ENCODE assay signal across 13 cellular contexts in genomic region chr16:2189252-2189893, GRCh38. TPM values are rescaled to one million over a fixed set of nuclear protein-coding genes. Genes with fewer than 3 reads are reported as not detected.
DNase-seq lines count a peak whose midpoint lies in the region; ATAC-seq, FAIRE-seq and TF ChIP-seq lines count a peak whose summit lies in the region.
"Had no signal": no experiment of that assay in that cellular context is flagged by ENCODE, and none has a peak within 500 bp of the region (broad histone marks: within the 10 kb centered on the region; RNA-seq: fewer than 3 reads in every experiment).

No MANE protein-coding gene starts in this region.

- SMC1A ChIA-PET in GM12878 (lab: Charles Lee; ENCODE audit: uncharacterized antibody, unreplicated experiment): no interaction called here

- H4K20me1 ChIP-seq in GM23338 (replicated peaks; ENCODE audit: insufficient read depth) (no peaks in the 10 kb centered on the region), GM12878 (ENCODE audit: control insufficient read depth, insufficient read depth) (no peaks in the 10 kb centered on the region), osteoblast (ENCODE audit: insufficient read depth, low read length) (no peaks in the 10 kb centered on the region)

- H3K9ac ChIP-seq in GM12878 (ENCODE audit: control insufficient read depth, insufficient read depth, low read length) (no peak overlapping the region), mesendoderm (ENCODE audit: low read length) (no peak overlapping the region)

- no peak for DNase-seq in GM23338 (ENCODE audit: low spot score)
- no peak for DNase-seq in GM12878 (ENCODE audit: low read depth, low spot score)
- peak; percentile 77 for DNase-seq in osteoblast (ENCODE audit: insufficient read length, low spot score, missing footprints)
- DNase-seq in lower leg skin (ENCODE audit: low spot score in 2 of 2): no peak
- no peak for DNase-seq in mesendoderm
- DNase-seq: Calu3; CD8-positive, alpha-beta T cell; DMS79 treated with DMSO at 0.1 percent for 48 hours had no signal

- no peak for TF ChIP-seq RAD21 in GM12878 (IDR thresholded peaks at IDR 0.05; ENCODE audit: insufficient read depth, low read depth, low read length)

- no peak overlapping the region for H3K18ac ChIP-seq in mesendoderm (ENCODE audit: low read length)

- H3K4me3 Mint-ChIP-seq in GM23338: no peak overlapping the region
- H3K4me3 Mint-ChIP-seq: B cell; CD8-positive, alpha-beta T cell had no signal

- no peak overlapping the region for H3K4ac ChIP-seq in mesendoderm (ENCODE audit: low read depth, low read length)

- H3K4me1 ChIP-seq in GM23338 (ENCODE audit: insufficient read depth) (no peaks in the 10 kb centered on the region), GM12878 (ENCODE audit: control insufficient read depth, insufficient read depth, low read length) (no peaks in the 10 kb centered on the region), osteoblast (ENCODE audit: insufficient read depth, low read length) (no peaks in the 10 kb centered on the region), mesendoderm (ENCODE audit: control insufficient read depth, low read depth, low read length) (no peaks in the 10 kb centered on the region)
- H3K4me1 ChIP-seq: HAP-1 had no signal

- no peaks in the 10 kb centered on the region for H3K79me1 ChIP-seq in mesendoderm (ENCODE audit: low read length)

- H4K5ac ChIP-seq in mesendoderm (ENCODE audit: low read length): no peak overlapping the region

- BruUV-seq in GM12878 (replicated peaks; lab: Mats Ljungman, UMichigan): no TSS peak

- H3F3A ChIP-seq in GM23338 (replicated peaks; ENCODE audit: low read depth): 0 out of 2 replicates have a peak, but pooled peaks cover 2% of the 10 kb centered on the region

- no peak overlapping the region for H3K4me2 ChIP-seq in GM23338
- no peak overlapping the region for H3K4me2 ChIP-seq in GM12878 (ENCODE audit: control insufficient read depth, insufficient read depth)
- H3K4me2 ChIP-seq in osteoblast (ENCODE audit: insufficient read depth, low read length): no peak overlapping the region
- H3K4me2 ChIP-seq in mesendoderm (ENCODE audit: low read length): no peak overlapping the region

- H3K27me3 Mint-ChIP-seq in GM23338 (ENCODE audit: insufficient read depth, low read depth, poor library complexity): peaks cover 9% of the 10 kb centered on the region

- intact Hi-C loops in GM12878 (cut with micrococcal nuclease; ENCODE audit: unreplicated experiment): no loop called here
- intact Hi-C loops in lower leg skin (cut with DNase I; ENCODE audit: low total_unique reads): no loop called here

- CTCF ChIA-PET in GM12878 (lab: Yijun Ruan, JAX): no interaction called here

- no peaks in the 10 kb centered on the region for H3K36me3 ChIP-seq in GM23338 (ENCODE audit: insufficient read depth)
- no peaks in the 10 kb centered on the region for H3K36me3 ChIP-seq in GM12878 (ENCODE audit: control insufficient read depth in 2 of 2, insufficient read depth in 2 of 2, low read length in 1 of 2)
- no peaks in the 10 kb centered on the region for H3K36me3 ChIP-seq in osteoblast (ENCODE audit: insufficient read depth, low read length)
- no peaks in the 10 kb centered on the region for H3K36me3 ChIP-seq in mesendoderm (ENCODE audit: control insufficient read depth, insufficient read depth, low read length)
- H3K36me3 ChIP-seq: BLaER1 treated with 17β-estradiol and CSF1 and Interleukin-3, amounts not matched to agents 10 nM and 100 nM; HAP-1 had no signal

- H2BK120ac ChIP-seq in mesendoderm (ENCODE audit: low read depth, low read length): no peak overlapping the region

- no peak overlapping the region for H3K56ac ChIP-seq in mesendoderm (ENCODE audit: low read length)

- TF ChIP-seq EP300 in GM12878 (IDR thresholded peaks at IDR 0.05; ENCODE audit: borderline replicate concordance in 1 of 2, control insufficient read depth in 1 of 2, low read depth in 2 of 2, low read length in 2 of 2): no peak

- H3K27ac ChIP-seq in GM23338 (ENCODE audit: low read depth) (no peak overlapping the region), GM12878 (ENCODE audit: control insufficient read depth, insufficient read depth) (no peak overlapping the region), osteoblast (ENCODE audit: low read depth, low read length) (no peak overlapping the region), mesendoderm (ENCODE audit: low read depth, low read length) (no peak overlapping the region)
- H3K27ac ChIP-seq: BLaER1 treated with 17β-estradiol and CSF1 and Interleukin-3, amounts not matched to agents 10 nM and 100 nM had no signal

- 64% methylated on average over 25 of the region's 25 CpGs for WGBS in GM12878 (ENCODE audit: insufficient coverage, insufficient replicate concordance, low lambda C conversion rate, missing lambda C conversion rate)
- 90 to 94% methylated on average over 22 to 25 of the region's 25 CpGs for WGBS in lower leg skin, 2 donors
- WGBS in mesendoderm (ENCODE audit: extremely low coverage, insufficient coverage, low lambda C conversion rate): no CpG with 5 or more reads among the region's 25 CpGs

- H4K8ac ChIP-seq in mesendoderm (ENCODE audit: low read depth, low read length): no peak overlapping the region

- H3K4me1 Mint-ChIP-seq in GM23338: no peaks in the 10 kb centered on the region

- in situ Hi-C loops in GM12878 (cut with MboI): no loop called here

- H2BK15ac ChIP-seq in mesendoderm (replicated peaks; ENCODE audit: low read depth): no peak overlapping the region

- H2BK5ac ChIP-seq in mesendoderm (ENCODE audit: low read length): no peak overlapping the region

- RAD21 ChIA-PET in GM12878 (lab: Charles Lee; ENCODE audit: unreplicated experiment): no interaction called here

- H3K9me3 ChIP-seq in GM12878 (replicated peaks; ENCODE audit: control insufficient read depth, insufficient read depth, low read length) (no peaks in the 10 kb centered on the region), osteoblast (ENCODE audit: low read depth, low read length) (no peaks in the 10 kb centered on the region)
- H3K9me3 ChIP-seq: BLaER1 treated with 17β-estradiol and CSF1 and Interleukin-3, amounts not matched to agents 10 nM and 100 nM; HAP-1 had no signal

- H3K27ac Mint-ChIP-seq in GM23338: no peak overlapping the region
- H3K27ac Mint-ChIP-seq: B cell; CD8-positive, alpha-beta T cell had no signal

- H3K9me2 ChIP-seq in GM23338 (ENCODE audit: insufficient read depth): no peaks in the 10 kb centered on the region

- H3K79me2 ChIP-seq in GM23338 (replicated peaks; ENCODE audit: insufficient read depth): no peaks in the 10 kb centered on the region
- no peaks in the 10 kb centered on the region for H3K79me2 ChIP-seq in GM12878 (ENCODE audit: control insufficient read depth, insufficient read depth, low read length)
- no peaks in the 10 kb centered on the region for H3K79me2 ChIP-seq in osteoblast (ENCODE audit: insufficient read depth, low read length)
- H3K79me2 ChIP-seq in mesendoderm (ENCODE audit: control insufficient read depth, insufficient read depth, low read length): no peaks in the 10 kb centered on the region

- no peaks in the 10 kb centered on the region for H3K36me3 Mint-ChIP-seq in GM23338 (ENCODE audit: low read depth)
- H3K36me3 Mint-ChIP-seq: CD8-positive, alpha-beta T cell had no signal

- H2AFZ ChIP-seq in GM23338 (no peak overlapping the region), GM12878 (ENCODE audit: control insufficient read depth, low read depth, low read length) (no peak overlapping the region), osteoblast (ENCODE audit: low read length) (no peak overlapping the region)

- H3K9me3 Mint-ChIP-seq in GM23338: no peaks in the 10 kb centered on the region
- H3K9me3 Mint-ChIP-seq: CD8-positive, alpha-beta T cell had no signal

- no peak overlapping the region for H3K23ac ChIP-seq in mesendoderm (ENCODE audit: low read length)

- ATAC-seq in GM23338 (peak; percentile 18), GM12878 (no peak)
- ATAC-seq: CD8-positive, alpha-beta T cell had no signal

- TF ChIP-seq CTCF in GM23338 (conservative IDR thresholded peaks at IDR 0.05; ENCODE audit: low read depth in 2 of 2): no peak
- no peak for TF ChIP-seq CTCF in GM12878 (IDR thresholded peaks at IDR 0.05 in 2 of 3, conservative IDR thresholded peaks at IDR 0.05 in 1 of 3; ENCODE audit: control insufficient read depth in 2 of 3, extremely low read depth in 1 of 3, insufficient read depth in 1 of 3, low read depth in 3 of 3, low read length in 3 of 3)
- TF ChIP-seq CTCF in osteoblast (IDR thresholded peaks at IDR 0.05; ENCODE audit: extremely low read depth, low read depth, low read length): no peak
- TF ChIP-seq CTCF in lower leg skin (IDR thresholded peaks at IDR 0.05): no peak

- H3K27me3 ChIP-seq in GM23338 (ENCODE audit: insufficient read depth): no peaks in the 10 kb centered on the region
- H3K27me3 ChIP-seq in GM12878 (replicated peaks in 1 of 2; ENCODE audit: control insufficient read depth in 2 of 2, insufficient read depth in 2 of 2, low read length in 1 of 2): no peaks in the 10 kb centered on the region
- peaks cover 9% of the 10 kb centered on the region for H3K27me3 ChIP-seq in osteoblast (ENCODE audit: insufficient read depth, low read length)
- no peaks in the 10 kb centered on the region for H3K27me3 ChIP-seq in mesendoderm (ENCODE audit: insufficient read depth, low read length, poor library complexity)

- POLR2A ChIA-PET in GM12878 (lab: Charles Lee): no interaction called here

- TF ChIP-seq POLR2A in GM12878 (IDR thresholded peaks at IDR 0.05; ENCODE audit: low read depth, low read length): no peak
- TF ChIP-seq POLR2A in lower leg skin (IDR thresholded peaks at IDR 0.05): no peak

- FAIRE-seq in GM12878 (lab: Jason Lieb, UNC): no peak
- FAIRE-seq: GM12891, GM19239 had no signal

- H2AK5ac ChIP-seq in mesendoderm (ENCODE audit: low read length): no peak overlapping the region

- H3K4me3 ChIP-seq in GM23338 (no peak overlapping the region), GM12878 (no peak overlapping the region), osteoblast (ENCODE audit: insufficient read depth, low read length) (no peak overlapping the region), lower leg skin (ENCODE audit: low read depth, poor library complexity, severe bottlenecking) (no peak overlapping the region), mesendoderm (ENCODE audit: low read length) (no peak overlapping the region)
- H3K4me3 ChIP-seq: BLaER1 treated with 17β-estradiol and CSF1 and Interleukin-3, amounts not matched to agents 10 nM and 100 nM; HAP-1 had no signal

RNA-seq across cellular contexts. Expression of gene CASKIN1, which starts 7.0 kb away (rescaled TPM):
- total RNA-seq in GM23338 (2014; rRNA removed; shearing (Covaris generic)): 2.4 and 6.2 TPM in 2 replicates
- polyA plus RNA-seq in GM23338 (2016; fragmentation: Nextera tagmentation; extraction: Ambion mirVana) (1.0 TPM in 2 replicates), GM12878 (2011; rRNA removed) (0.03 TPM in 2 replicates), GM12878 (2014; fragmentation: Illumina TruSeq; extraction: Trizol) (not detected in 2 replicates), GM12878 (2014; fragmentation: Nextera tagmentation; extraction: Ambion mirVana) (under 1 TPM in 1 of 2 experiments, not detected in 1; 0.08 TPM), GM12878 (2014; rRNA removed) (0.15 and 0.32 TPM in 2 replicates), GM12878 (2016; fragmentation: Nextera tagmentation; extraction: Ambion mirVana) (not detected)
- 1.4 and 1.8 TPM in 2 replicates for total RNA-seq in GM12878 (2013; cell fraction: nucleolus; rRNA removed)
- total RNA-seq in GM12878 (2014; rRNA removed) (0.05 and 0.11 TPM in 2 replicates), GM12878 (2014; rRNA removed; fragmentation: Illumina TruSeq; extraction: Trizol) (not detected in 2 replicates), GM12878 (2021) (0.33 and 0.53 TPM in 2 replicates), osteoblast (not detected in 2 replicates), lower leg skin (1 to 10 TPM in 3 of 4 donors, under 1 TPM in 1; 0.71 to 2.2 (median 1.3) TPM)
- 0.09 TPM for polyA plus RNA-seq in GM12878 (2011; ENCODE audit: low read depth)
- 0.04 and 0.05 TPM in 2 replicates for polyA plus RNA-seq in GM12878 (2011; cell fraction: cytosol; rRNA removed)
- 0.91 and 1.1 TPM in 2 replicates for polyA plus RNA-seq in GM12878 (2011; cell fraction: nucleus; rRNA removed)
- 0.37 and 0.49 TPM in 2 replicates for polyA plus RNA-seq in GM12878 (2012)
- not detected in 2 replicates for polyA minus RNA-seq in GM12878 (2011; rRNA and poly(A)+ RNA removed)
- polyA minus RNA-seq in GM12878 (2011; cell fraction: cytosol; rRNA and poly(A)+ RNA removed): not detected in 2 replicates
- not detected in 2 replicates for polyA minus RNA-seq in GM12878 (2011; cell fraction: nucleus; rRNA and poly(A)+ RNA removed)
- 0.24 TPM for polyA plus RNA-seq in mesendoderm (2013, experiment 1 of 2)
- 1.1 TPM for polyA plus RNA-seq in mesendoderm (2013, experiment 2 of 2)
- total RNA-seq: B cell had no signal

RNA-seq across cellular contexts. Expression of gene MLST8, which starts 15.9 kb away (rescaled TPM):
- 98.1 and 138 TPM in 2 replicates for total RNA-seq in GM23338 (2014; rRNA removed; shearing (Covaris generic))
- polyA plus RNA-seq in GM23338 (2016; fragmentation: Nextera tagmentation; extraction: Ambion mirVana) (55.3 and 58.8 TPM in 2 replicates), GM12878 (2011; rRNA removed) (22.4 and 53.0 TPM in 2 replicates), GM12878 (2014; fragmentation: Illumina TruSeq; extraction: Trizol) (5.7 and 29.1 TPM in 2 replicates), GM12878 (2014; fragmentation: Nextera tagmentation; extraction: Ambion mirVana) (1 to 10 TPM; 1.0 to 6.3 TPM), GM12878 (2014; rRNA removed) (114 and 124 TPM in 2 replicates), GM12878 (2016; fragmentation: Nextera tagmentation; extraction: Ambion mirVana) (100 to 1,000 TPM; 111 to 114 TPM)
- 15.8 and 21.1 TPM in 2 replicates for total RNA-seq in GM12878 (2013; cell fraction: nucleolus; rRNA removed)
- total RNA-seq in GM12878 (2014; rRNA removed) (72.0 and 80.9 TPM in 2 replicates), GM12878 (2014; rRNA removed; fragmentation: Illumina TruSeq; extraction: Trizol) (9.8 and 11.0 TPM in 2 replicates), GM12878 (2021) (73.7 and 75.4 TPM in 2 replicates), osteoblast (30.8 and 44.2 TPM in 2 replicates), lower leg skin (10 to 100 TPM; 43.8 to 69.4 (median 54.9) TPM)
- polyA plus RNA-seq in GM12878 (2011; ENCODE audit: low read depth): 18.7 TPM
- 86.9 and 147 TPM in 2 replicates for polyA plus RNA-seq in GM12878 (2011; cell fraction: cytosol; rRNA removed)
- polyA plus RNA-seq in GM12878 (2011; cell fraction: nucleus; rRNA removed): 223 and 241 TPM in 2 replicates
- polyA plus RNA-seq in GM12878 (2012): 50.5 and 56.3 TPM in 2 replicates
- polyA minus RNA-seq in GM12878 (2011; rRNA and poly(A)+ RNA removed): 38.3 and 68.1 TPM in 2 replicates
- 23.7 and 33.5 TPM in 2 replicates for polyA minus RNA-seq in GM12878 (2011; cell fraction: cytosol; rRNA and poly(A)+ RNA removed)
- polyA minus RNA-seq in GM12878 (2011; cell fraction: nucleus; rRNA and poly(A)+ RNA removed): 71.9 and 106 TPM in 2 replicates
- 48.7 TPM for polyA plus RNA-seq in mesendoderm (2013, experiment 1 of 2)
- 49.1 TPM for polyA plus RNA-seq in mesendoderm (2013, experiment 2 of 2)

RNA-seq across cellular contexts. Expression of gene BRICD5, which starts 21.3 kb away (rescaled TPM):
- total RNA-seq in GM23338 (2014; rRNA removed; shearing (Covaris generic)): 3.8 and 5.3 TPM in 2 replicates
- polyA plus RNA-seq in GM23338 (2016; fragmentation: Nextera tagmentation; extraction: Ambion mirVana) (4.8 and 6.3 TPM in 2 replicates), GM12878 (2011; rRNA removed) (0.66 and 1.5 TPM in 2 replicates), GM12878 (2014; fragmentation: Illumina TruSeq; extraction: Trizol) (1.5 TPM in 1 of 2 replicates, not detected in the other), GM12878 (2014; fragmentation: Nextera tagmentation; extraction: Ambion mirVana) (under 1 TPM in 1 of 2 experiments, not detected in 1; 0.58 TPM), GM12878 (2014; rRNA removed) (7.5 and 11.6 TPM in 2 replicates), GM12878 (2016; fragmentation: Nextera tagmentation; extraction: Ambion mirVana) (1 to 10 TPM in 1 of 2 experiments, under 1 TPM in 1; 0.84 to 1.1 TPM)
- total RNA-seq in GM12878 (2013; cell fraction: nucleolus; rRNA removed): 4.3 and 6.3 TPM in 2 replicates
- total RNA-seq in GM12878 (2014; rRNA removed) (9.1 and 9.6 TPM in 2 replicates), GM12878 (2014; rRNA removed; fragmentation: Illumina TruSeq; extraction: Trizol) (1.5 and 2.7 TPM in 2 replicates), GM12878 (2021) (5.3 and 5.8 TPM in 2 replicates), osteoblast (1.5 and 2.5 TPM in 2 replicates), lower leg skin (1 to 10 TPM; 2.3 to 6.2 (median 2.5) TPM)
- 0.43 TPM for polyA plus RNA-seq in GM12878 (2011; ENCODE audit: low read depth)
- 1.2 and 9.8 TPM in 2 replicates for polyA plus RNA-seq in GM12878 (2011; cell fraction: cytosol; rRNA removed)
- 34.9 and 41.5 TPM in 2 replicates for polyA plus RNA-seq in GM12878 (2011; cell fraction: nucleus; rRNA removed)
- polyA plus RNA-seq in GM12878 (2012): 4.2 and 7.4 TPM in 2 replicates
- polyA minus RNA-seq in GM12878 (2011; rRNA and poly(A)+ RNA removed): 0.44 and 1.7 TPM in 2 replicates
- 2.4 and 4.0 TPM in 2 replicates for polyA minus RNA-seq in GM12878 (2011; cell fraction: cytosol; rRNA and poly(A)+ RNA removed)
- polyA minus RNA-seq in GM12878 (2011; cell fraction: nucleus; rRNA and poly(A)+ RNA removed): 5.4 and 10.9 TPM in 2 replicates
- polyA plus RNA-seq in mesendoderm (2013, experiment 1 of 2): 1.5 TPM
- polyA plus RNA-seq in mesendoderm (2013, experiment 2 of 2): 1.9 TPM

RNA-seq across cellular contexts. Expression of gene PGP, which starts 25.3 kb away (rescaled TPM):
- total RNA-seq in GM23338 (2014; rRNA removed; shearing (Covaris generic)): 59.3 and 80.3 TPM in 2 replicates
- polyA plus RNA-seq in GM23338 (2016; fragmentation: Nextera tagmentation; extraction: Ambion mirVana): 44.4 and 52.1 TPM in 2 replicates
- total RNA-seq in GM12878 (2013; cell fraction: nucleolus; rRNA removed): 13.3 and 13.5 TPM in 2 replicates
- 22.4 and 25.4 TPM in 2 replicates for total RNA-seq in GM12878 (2014; rRNA removed)
- total RNA-seq in GM12878 (2014; rRNA removed; fragmentation: Illumina TruSeq; extraction: Trizol): 9.4 and 10.8 TPM in 2 replicates
- total RNA-seq in GM12878 (2021): 25.7 and 26.1 TPM in 2 replicates
- polyA plus RNA-seq in GM12878 (2011; ENCODE audit: low read depth): 2.5 TPM
- 4.1 and 6.4 TPM in 2 replicates for polyA plus RNA-seq in GM12878 (2011; rRNA removed)
- 7.4 and 14.2 TPM in 2 replicates for polyA plus RNA-seq in GM12878 (2011; cell fraction: cytosol; rRNA removed)
- polyA plus RNA-seq in GM12878 (2011; cell fraction: nucleus; rRNA removed): 26.4 and 33.0 TPM in 2 replicates
- polyA plus RNA-seq in GM12878 (2012): 7.3 and 9.3 TPM in 2 replicates
- polyA plus RNA-seq in GM12878 (2014; fragmentation: Illumina TruSeq; extraction: Trizol): 2.2 and 5.6 TPM in 2 replicates
- 1 to 10 TPM in 1 of 2 experiments, under 1 TPM in 1; 0.42 to 5.0 TPM for polyA plus RNA-seq in GM12878 (2014; fragmentation: Nextera tagmentation; extraction: Ambion mirVana)
- polyA plus RNA-seq in GM12878 (2014; rRNA removed): 28.0 and 34.9 TPM in 2 replicates
- 10 to 100 TPM; 13.4 to 25.4 TPM for polyA plus RNA-seq in GM12878 (2016; fragmentation: Nextera tagmentation; extraction: Ambion mirVana)
- 3.1 and 5.9 TPM in 2 replicates for polyA minus RNA-seq in GM12878 (2011; rRNA and poly(A)+ RNA removed)
- polyA minus RNA-seq in GM12878 (2011; cell fraction: cytosol; rRNA and poly(A)+ RNA removed): 4.1 and 5.5 TPM in 2 replicates
- polyA minus RNA-seq in GM12878 (2011; cell fraction: nucleus; rRNA and poly(A)+ RNA removed): 9.1 and 16.8 TPM in 2 replicates
- 14.1 and 14.4 TPM in 2 replicates for total RNA-seq in osteoblast
- total RNA-seq in lower leg skin: 10 to 100 TPM in 3 of 4 donors, 1 to 10 TPM in 1; 9.6 to 19.4 (median 12.8) TPM
- polyA plus RNA-seq in mesendoderm (2013, experiment 1 of 2): 32.9 TPM
- polyA plus RNA-seq in mesendoderm (2013, experiment 2 of 2): 32.1 TPM

RNA-seq across cellular contexts. Expression of gene TRAF7, which starts 33.8 kb away (rescaled TPM):
- total RNA-seq in GM23338 (2014; rRNA removed; shearing (Covaris generic)): 133 and 143 TPM in 2 replicates
- polyA plus RNA-seq in GM23338 (2016; fragmentation: Nextera tagmentation; extraction: Ambion mirVana) (36.4 and 41.4 TPM in 2 replicates), GM12878 (2011; rRNA removed) (23.5 and 46.7 TPM in 2 replicates), GM12878 (2014; fragmentation: Illumina TruSeq; extraction: Trizol) (16.8 and 19.4 TPM in 2 replicates), GM12878 (2014; fragmentation: Nextera tagmentation; extraction: Ambion mirVana) (1 to 10 TPM in 1 of 2 experiments, under 1 TPM in 1; 0.61 to 2.1 TPM), GM12878 (2014; rRNA removed) (44.4 and 50.3 TPM in 2 replicates), GM12878 (2016; fragmentation: Nextera tagmentation; extraction: Ambion mirVana) (10 to 100 TPM; 29.8 to 30.2 TPM)
- 33.4 and 41.2 TPM in 2 replicates for total RNA-seq in GM12878 (2013; cell fraction: nucleolus; rRNA removed)
- total RNA-seq in GM12878 (2014; rRNA removed) (36.9 and 44.6 TPM in 2 replicates), GM12878 (2014; rRNA removed; fragmentation: Illumina TruSeq; extraction: Trizol) (23.2 and 26.3 TPM in 2 replicates), GM12878 (2021) (82.6 and 87.0 TPM in 2 replicates), osteoblast (49.5 and 56.1 TPM in 2 replicates), lower leg skin (10 to 100 TPM; 60.8 to 74.8 (median 68.9) TPM)
- polyA plus RNA-seq in GM12878 (2011; ENCODE audit: low read depth): 11.8 TPM
- 48.3 and 60.3 TPM in 2 replicates for polyA plus RNA-seq in GM12878 (2011; cell fraction: cytosol; rRNA removed)
- 88.1 and 100 TPM in 2 replicates for polyA plus RNA-seq in GM12878 (2011; cell fraction: nucleus; rRNA removed)
- polyA plus RNA-seq in GM12878 (2012): 45.3 and 53.5 TPM in 2 replicates
- polyA minus RNA-seq in GM12878 (2011; rRNA and poly(A)+ RNA removed): 41.1 and 76.7 TPM in 2 replicates
- polyA minus RNA-seq in GM12878 (2011; cell fraction: cytosol; rRNA and poly(A)+ RNA removed): 32.6 and 44.1 TPM in 2 replicates
- polyA minus RNA-seq in GM12878 (2011; cell fraction: nucleus; rRNA and poly(A)+ RNA removed): 15.0 and 24.1 TPM in 2 replicates
- polyA plus RNA-seq in mesendoderm (2013, experiment 1 of 2): 124 TPM
- polyA plus RNA-seq in mesendoderm (2013, experiment 2 of 2): 126 TPM
